ENCODE assay signal across 8 cellular contexts in genomic region chr6:10521104-10521808, GRCh38. TPM values are rescaled to one million over a fixed set of nuclear protein-coding genes. Genes with fewer than 3 reads are reported as not detected.
A peak's percentile ranks its signal among the peaks of the same experiment; 100 is the strongest.
DNase-seq lines count a peak whose midpoint lies in the region; ATAC-seq and TF ChIP-seq lines count a peak whose summit lies in the region.

GCNT2 (plus strand) TSS chr6:10521351; CDS start chr6:10528912, 7,561 bp downstream.

- H3K4me1 ChIP-seq in Caco-2, result peaks cover 33% of the 10 kb centered on the region
- H3K4me1 ChIP-seq in A673 (ENCODE audit: insufficient read depth, low read length, poor library complexity, severe bottlenecking), result peaks cover 3% of the 10 kb centered on the region

- TF ChIP-seq CTCF in Caco-2 (IDR thresholded peaks at IDR 0.05; ENCODE audit: insufficient read depth in 1 of 2, low read depth in 1 of 2, low read length in 1 of 2, severe bottlenecking in 1 of 2, unreplicated experiment in 1 of 2), result no peak
- TF ChIP-seq CTCF in nephron progenitor cell (IDR thresholded peaks at IDR 0.05), result no peak
- no peak for TF ChIP-seq CTCF in A673 (conservative IDR thresholded peaks at IDR 0.05; ENCODE audit: low read depth, low read length)

- H3K27me3 ChIP-seq in Caco-2 (replicated peaks; ENCODE audit: control insufficient read depth, insufficient read depth, low read length), result no peaks in the 10 kb centered on the region
- H3K27me3 ChIP-seq in A673 (replicated peaks; ENCODE audit: insufficient read depth, low read depth, low read length, poor library complexity), result no peaks in the 10 kb centered on the region

- peaks cover 27% of the 10 kb centered on the region for H3K4me1 Mint-ChIP-seq in Caco-2 (ENCODE audit: low read depth, unreplicated experiment)
- peaks cover 73% of the 10 kb centered on the region for H3K4me1 Mint-ChIP-seq in nephron progenitor cell

- H3K9me3 Mint-ChIP-seq in Caco-2 (ENCODE audit: unreplicated experiment) (no peaks in the 10 kb centered on the region), nephron progenitor cell (no peaks in the 10 kb centered on the region)

- POLR2A ChIA-PET in Caco-2 (lab: Charles Lee), result interaction anchor here (0.5 to 1.6 kb wide), 8 partner anchors 9 to 201 kb away, joined by 3 to 12 read pairs (median 4); partner anchors contain the start of gene TMEM14C
- POLR2A ChIA-PET in A673 (lab: Charles Lee; ENCODE audit: low non-redundant PET), result interaction anchor here (0.5 kb wide), 1 partner anchor 59 kb away, joined by 3 read pairs; no protein-coding TSS in a partner anchor

- TF ChIP-seq POLR2A in erythroblast (IDR thresholded peaks at IDR 0.05; ENCODE audit: low read length), result peak; percentile 34

- CTCF ChIA-PET in Caco-2 (lab: Charles Lee) (interaction anchor here (0.6 kb wide), 1 partner anchor 202 kb away, joined by 3 read pairs; the partner anchor contains the start of gene TMEM14C), A673 (lab: Charles Lee) (no interaction called here)

- H3K4me3 ChIP-seq in Caco-2 (ENCODE audit: low read depth, low read length) (peak within 1 kb of the TSS; percentile 33), A673 (ENCODE audit: low read depth, low read length, poor library complexity, severe bottlenecking) (no peak within 1 kb of the TSS)

- peak; percentile 85 to 90 for DNase-seq in Caco-2
- peak; percentile 93 for DNase-seq in H4 (ENCODE audit: low spot score)
- DNase-seq in NCI-H526 (lab: John Stamatoyannopoulos, UW), result peak; percentile 90 to 91
- peak; percentile 33 to 49 for DNase-seq in erythroblast (lab: John Stamatoyannopoulos, UW)
- peak; percentile 63 for DNase-seq in nephron progenitor cell
- no peak for DNase-seq in 8988T
- no peak for DNase-seq in A673 (ENCODE audit: low spot score)

- H3K27me3 Mint-ChIP-seq in Caco-2 (ENCODE audit: insufficient read depth, unreplicated experiment) (no peaks in the 10 kb centered on the region), nephron progenitor cell (ENCODE audit: low read depth, poor library complexity) (no peaks in the 10 kb centered on the region)

- H3K27ac Mint-ChIP-seq in Caco-2 (ENCODE audit: unreplicated experiment), result peak within 1 kb of the TSS; percentile 90
- peak within 1 kb of the TSS; percentile 99 for H3K27ac Mint-ChIP-seq in nephron progenitor cell

- H3K36me3 Mint-ChIP-seq in Caco-2 (ENCODE audit: insufficient read depth, unreplicated experiment), result peaks cover 39% of the 10 kb centered on the region
- H3K36me3 Mint-ChIP-seq in nephron progenitor cell (ENCODE audit: low read depth), result no peaks in the 10 kb centered on the region

- intact Hi-C loops in Caco-2 (cut with micrococcal nuclease; ENCODE audit: unreplicated experiment), result loop anchor here (1.0 to 2.0 kb wide), 2 partner anchors 46 to 62 kb away; no protein-coding TSS in a partner anchor
- intact Hi-C loops in A673 (cut with micrococcal nuclease; ENCODE audit: unreplicated experiment), result no loop called here

- BruUV-seq in Caco-2 (replicated peaks; lab: Mats Ljungman, UMichigan) (TSS peak; percentile 61), A673 (replicated peaks; lab: Mats Ljungman, UMichigan) (no TSS peak)

- H3K4me3 Mint-ChIP-seq in Caco-2 (ENCODE audit: unreplicated experiment) (peak within 1 kb of the TSS; percentile 85), nephron progenitor cell (peak within 1 kb of the TSS; percentile 75)

- ATAC-seq in HG03039 (IDR thresholded peaks at IDR 0.05; ENCODE audit: unreplicated experiment), result no peak

- H3K9me3 ChIP-seq in Caco-2 (no peaks in the 10 kb centered on the region), A673 (ENCODE audit: low read depth, low read length, poor library complexity, severe bottlenecking) (no peaks in the 10 kb centered on the region)

- no peaks in the 10 kb centered on the region for H3K36me3 ChIP-seq in Caco-2 (ENCODE audit: control insufficient read depth, insufficient read depth, low read length)
- no peaks in the 10 kb centered on the region for H3K36me3 ChIP-seq in A673 (ENCODE audit: insufficient read depth, low read length, poor library complexity, severe bottlenecking)

- no peak within 1 kb of the TSS for H3K27ac ChIP-seq in A673 (ENCODE audit: low read depth, low read length, poor library complexity, severe bottlenecking)

RNA-seq across cellular contexts. Expression of gene GCNT2, which starts in this region (rescaled TPM):
- 68.1 and 70.7 TPM in 2 replicates for total RNA-seq in Caco-2 (2022)
- 5.4 and 6.8 TPM in 2 replicates for total RNA-seq in H4 (2014; rRNA removed; shearing (Covaris generic))
- 0.28 and 0.70 TPM in 2 replicates for total RNA-seq in A673 (2021)

Comparison
In these comparisons a context has a peak if more than half of its experiments do, and no peak if none do; other contexts are left out.
1. DNase-seq: peak in Caco-2 (2 of 2), H4 (single experiment), NCI-H526 (2 of 2), erythroblast (2 of 2) and nephron progenitor cell (single experiment); none in 8988T (single experiment) and A673 (single experiment).